Comparison of ENCODE assay signal across 10 cellular contexts in genomic region chr20:21102691-21103311, GRCh38. TPM values are rescaled to one million over a fixed set of nuclear protein-coding genes. Genes with fewer than 3 reads are reported as not detected.
DNase-seq lines count a peak whose midpoint lies in the region; ATAC-seq and TF ChIP-seq lines count a peak whose summit lies in the region.
"Had no signal": no experiment of that assay in that cellular context is flagged by ENCODE, and none has a peak within 500 bp of the region (broad histone marks: within the 10 kb centered on the region; RNA-seq: fewer than 3 reads in every experiment).

No MANE protein-coding gene starts in this region.

- H3K4me3 ChIP-seq in mesodermal cell (ENCODE audit: extremely low read depth, insufficient read depth, low read length, poor library complexity, severe bottlenecking) = peak overlapping the region; percentile 22
- peak overlapping the region in 3 of 4 donors; percentile 22 to 51 (median 45) for H3K4me3 ChIP-seq in tibial nerve

- 0 to 1% methylated on average over 24 to 32 of the region's 35 CpGs for WGBS in mesodermal cell (ENCODE audit: insufficient coverage in 2 of 2), 2 experiments
- 2 to 4% methylated on average over 30 to 33 of the region's 35 CpGs for whole genome bisulfite sequencing in tibial nerve, 2 donors

- TF ChIP-seq EP300 in tibial nerve (IDR thresholded peaks at IDR 0.05) = no peak

- DNase-seq in NCI-H2107 treated with DMSO at 0.1 percent for 48 hours (lab: John Stamatoyannopoulos, UW; ENCODE audit: unreplicated experiment) (peak; percentile 4), NCI-H2107 (lab: John Stamatoyannopoulos, UW) (no peak), NOMO-1 treated with DMSO at 0.1 percent for 48 hours (lab: John Stamatoyannopoulos, UW; ENCODE audit: unreplicated experiment) (peak; percentile 44), tibial nerve (ENCODE audit: low spot score in 2 of 2) (no peak)
- DNase-seq in central memory CD4-positive, alpha-beta T cell = peak; percentile 45

- H3K9me3 ChIP-seq in mesodermal cell (ENCODE audit: control insufficient read depth, low read length) (no peaks in the 10 kb centered on the region), tibial nerve (no peaks in the 10 kb centered on the region)

- TF ChIP-seq CTCF in tibial nerve (IDR thresholded peaks at IDR 0.05) = no peak

- no peak for TF ChIP-seq POLR2A in tibial nerve (IDR thresholded peaks at IDR 0.05)

- H3K36me3 ChIP-seq in mesodermal cell (ENCODE audit: control insufficient read depth, insufficient read depth, low read length) (no peaks in the 10 kb centered on the region), tibial nerve (no peaks in the 10 kb centered on the region)

- peaks cover 17 to 100% of the 10 kb centered on the region in 2 donors for H3K27me3 ChIP-seq in tibial nerve

- H3K27ac ChIP-seq in mesodermal cell (ENCODE audit: low read depth, low read length, severe bottlenecking) = no peak overlapping the region
- no peak overlapping the region for H3K27ac ChIP-seq in tibial nerve
- H3K27ac ChIP-seq: 22Rv1 had no signal

- H3K4me1 ChIP-seq in mesodermal cell (ENCODE audit: control insufficient read depth, insufficient read depth, low read length, poor library complexity, severe bottlenecking) (peaks cover 11% of the 10 kb centered on the region), tibial nerve (peaks cover 0 to 61% (median 37%) of the 10 kb centered on the region in 4 donors)

- ATAC-seq in HG03039 (IDR thresholded peaks at IDR 0.05; ENCODE audit: unreplicated experiment) = no peak
- no peak for ATAC-seq in HG02884 (IDR thresholded peaks at IDR 0.05; ENCODE audit: unreplicated experiment)

RNA-seq across cellular contexts. Expression of gene LINC00237, which starts 3.4 kb away (rescaled TPM):
- not detected for polyA plus RNA-seq in mesodermal cell (2013, experiment 1 of 2)
- polyA plus RNA-seq in mesodermal cell (2013, experiment 2 of 2) = not detected
- total RNA-seq in tibial nerve = not detected
- total RNA-seq: T-helper 1 cell treated with Interleukin-12 subunit alpha and Interleukin-12 subunit beta and Interleukin-4 antibody, amounts not matched to agents 30 ng/mL and 1 ng/mL, for 36 hours had no signal

RNA-seq across cellular contexts. Expression of gene KIZ, which starts 23.1 kb away (rescaled TPM):
- polyA plus RNA-seq in mesodermal cell (2013, experiment 1 of 2) = 13.0 TPM
- polyA plus RNA-seq in mesodermal cell (2013, experiment 2 of 2) = 17.3 TPM
- 10 to 100 TPM; 19.8 to 58.6 (median 54.9) TPM for total RNA-seq in tibial nerve

Comparison
In these comparisons a context has a peak if more than half of its experiments do, and no peak if none do; other contexts are left out.
1. DNase-seq: peak in NCI-H2107 treated with DMSO at 0.1 percent for 48 hours (single experiment), NOMO-1 treated with DMSO at 0.1 percent for 48 hours (single experiment) and central memory CD4-positive, alpha-beta T cell (single experiment); none in NCI-H2107 (single experiment) and tibial nerve (0 of 2).